Comparison of ENCODE assay signal across 8 cellular contexts in the genomic region with DNA sequence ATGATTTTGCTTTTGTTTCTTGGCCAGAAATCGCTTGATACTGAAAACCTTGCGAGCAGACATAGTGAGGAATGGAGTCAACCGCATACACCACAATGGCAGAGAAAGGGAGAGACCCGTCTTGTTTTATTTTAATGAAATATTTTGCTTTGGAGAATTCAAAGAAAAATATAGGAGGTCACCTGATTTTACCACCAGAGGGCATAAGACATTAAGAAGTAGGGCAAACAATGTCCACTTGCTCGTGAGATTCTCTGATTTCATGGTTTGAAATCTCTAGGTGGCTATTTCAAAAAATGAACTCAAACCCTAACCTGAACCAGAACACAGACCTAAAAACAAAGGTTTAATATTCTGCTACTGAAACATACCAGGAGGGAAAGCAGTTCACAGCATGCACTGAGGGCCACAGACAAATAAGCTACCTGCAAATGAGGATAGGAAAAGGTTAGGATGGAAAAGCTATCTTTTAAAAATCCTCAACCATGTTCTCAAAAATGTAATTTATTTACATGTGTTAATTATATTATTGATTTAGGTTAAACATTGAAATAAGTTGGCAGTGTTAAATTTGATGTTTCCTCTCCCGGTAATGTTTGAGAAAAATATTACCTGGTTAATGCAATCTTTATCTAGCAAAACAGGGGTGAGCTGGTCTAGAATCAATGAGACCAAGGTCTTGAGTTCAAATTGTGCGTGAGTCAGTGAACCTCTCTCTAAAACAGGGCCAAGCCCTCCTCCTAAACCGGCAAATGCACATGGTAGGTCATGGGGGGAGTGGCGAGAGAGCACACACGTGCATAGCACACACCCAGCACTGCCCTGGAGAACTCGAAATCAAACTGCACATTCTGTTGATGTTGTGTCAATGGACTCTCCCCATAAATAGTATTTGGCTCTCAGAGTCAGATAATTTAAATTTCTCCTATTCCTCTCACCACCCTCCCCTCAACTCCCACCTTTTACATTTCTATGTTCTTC. TPM values are rescaled to one million over a fixed set of nuclear protein-coding genes. Genes with fewer than 3 reads are reported as not detected.
DNase-seq lines count a peak whose midpoint lies in the region; ATAC-seq and TF ChIP-seq lines count a peak whose summit lies in the region.

No MANE protein-coding gene starts in this region.

- in situ Hi-C loops in GM13977 (cut with MboI; ENCODE audit: low pct_unique_long_range_greater_than_20kb, low sequenced_read_pairs, unreplicated experiment): no loop called here

- intact Hi-C loops in OCI-LY7 (cut with micrococcal nuclease; ENCODE audit: unreplicated experiment) (no loop called here), left lung (cut with DNase I) (no loop called here)

- DNase-seq in BE2C (no peak), GM13977 (ENCODE audit: low spot score) (no peak), OCI-LY7 (ENCODE audit: low spot score) (peak; percentile 59), foreskin fibroblast (peak in 1 of 2 donors; percentile 47), left lung (no peak), C1 segment of cervical spinal cord (lab: John Stamatoyannopoulos, UW) (no peak)

- H3K4me1 ChIP-seq in BE2C (no peaks in the 10 kb centered on the region), OCI-LY7 (ENCODE audit: insufficient read depth, low read length, poor library complexity, severe bottlenecking) (peaks cover 4% of the 10 kb centered on the region), left lung (no peaks in the 10 kb centered on the region)

- CTCF ChIA-PET in OCI-LY7 (lab: Charles Lee; ENCODE audit: unreplicated experiment): no interaction called here

- BruUV-seq in OCI-LY7 (replicated peaks; lab: Mats Ljungman, UMichigan): no TSS peak

- POLR2A ChIA-PET in OCI-LY7 (lab: Charles Lee): interaction anchor here (0.9 to 1.4 kb wide), 2 partner anchors 10 to 16 kb away, joined by 3 to 5 read pairs; no protein-coding TSS in a partner anchor

- H3K9me2 ChIP-seq in OCI-LY7 (ENCODE audit: insufficient read depth, low read length): no peaks in the 10 kb centered on the region

- ATAC-seq in GM18868 (IDR thresholded peaks at IDR 0.05; ENCODE audit: unreplicated experiment) (no peak), GM21529 (IDR thresholded peaks at IDR 0.05; ENCODE audit: unreplicated experiment) (no peak), left lung (no peak)

- no peaks in the 10 kb centered on the region for H4K20me1 ChIP-seq in OCI-LY7 (ENCODE audit: insufficient read depth, low read length)

- H3K4me3 ChIP-seq in BE2C (ENCODE audit: low read depth, low read length) (no peak overlapping the region), OCI-LY7 (ENCODE audit: low read depth, low read length, poor library complexity, severe bottlenecking) (no peak overlapping the region), foreskin fibroblast (ENCODE audit: low read depth in 1 of 2, low read length in 2 of 2) (no peak overlapping the region), left lung (no peak overlapping the region)

- H2AFZ ChIP-seq in OCI-LY7 (ENCODE audit: low read length): no peak overlapping the region

- H3K36me3 ChIP-seq in BE2C (no peaks in the 10 kb centered on the region), OCI-LY7 (ENCODE audit: insufficient read depth, low read length) (peaks cover 95% of the 10 kb centered on the region), left lung (no peaks in the 10 kb centered on the region)

- H3K4me2 ChIP-seq in OCI-LY7 (ENCODE audit: low read length): no peak overlapping the region

- TF ChIP-seq CTCF in BE2C (IDR thresholded peaks at IDR 0.05; ENCODE audit: low read depth, low read length) (peak; percentile 33; the same call in 1 of the 2 replicates), GM13977 (IDR thresholded peaks at IDR 0.05; ENCODE audit: extremely low read depth, insufficient read depth, missing control alignments) (peak; percentile 32), OCI-LY7 (conservative IDR thresholded peaks at IDR 0.05; ENCODE audit: low read length) (peak; percentile 84), foreskin fibroblast (IDR thresholded peaks at IDR 0.05; ENCODE audit: low read depth, low read length) (peak; percentile 30), left lung (IDR thresholded peaks at IDR 0.05) (no peak)

- no peak overlapping the region for H3K27ac ChIP-seq in OCI-LY7 (ENCODE audit: low read depth, low read length, poor library complexity, severe bottlenecking)
- H3K27ac ChIP-seq in left lung: no peak overlapping the region

- H3K9me3 ChIP-seq in BE2C (no peaks in the 10 kb centered on the region), OCI-LY7 (ENCODE audit: low read length) (no peaks in the 10 kb centered on the region), left lung (no peaks in the 10 kb centered on the region)

- no peaks in the 10 kb centered on the region for H3K27me3 ChIP-seq in BE2C
- H3K27me3 ChIP-seq in left lung: no peaks in the 10 kb centered on the region

- H3K79me2 ChIP-seq in OCI-LY7 (ENCODE audit: insufficient read depth, low read depth, low read length): peaks cover 65% of the 10 kb centered on the region; the same call in 1 of the 2 replicates

RNA-seq across cellular contexts. Expression of a gene that starts 12.5 kb away (rescaled TPM):
- polyA plus RNA-seq in BE2C (2012; ENCODE audit: insufficient read depth, insufficient read length, low read depth): not detected
- total RNA-seq in OCI-LY7 (2014; rRNA removed; shearing (Covaris generic)): 15.7 and 23.8 TPM in 2 replicates
- total RNA-seq in OCI-LY7 (2022) (36.8 and 37.8 TPM in 2 replicates), left lung (under 1 TPM; 0.23 to 0.71 TPM)

Comparison
In these comparisons a context has a peak if more than half of its experiments do, and no peak if none do; other contexts are left out.
1. CTCF ChIP-seq: peak in BE2C (single experiment), GM13977 (single experiment), OCI-LY7 (single experiment) and foreskin fibroblast (single experiment); none in left lung (0 of 2).
2. RNA of a gene that starts 12.5 kb away (total RNA-seq): 15.7 to 37.8 TPM in OCI-LY7; 0.23 to 0.71 TPM in left lung; every median in the first group is over 4 times any median in the second.